In the genomic region with DNA sequence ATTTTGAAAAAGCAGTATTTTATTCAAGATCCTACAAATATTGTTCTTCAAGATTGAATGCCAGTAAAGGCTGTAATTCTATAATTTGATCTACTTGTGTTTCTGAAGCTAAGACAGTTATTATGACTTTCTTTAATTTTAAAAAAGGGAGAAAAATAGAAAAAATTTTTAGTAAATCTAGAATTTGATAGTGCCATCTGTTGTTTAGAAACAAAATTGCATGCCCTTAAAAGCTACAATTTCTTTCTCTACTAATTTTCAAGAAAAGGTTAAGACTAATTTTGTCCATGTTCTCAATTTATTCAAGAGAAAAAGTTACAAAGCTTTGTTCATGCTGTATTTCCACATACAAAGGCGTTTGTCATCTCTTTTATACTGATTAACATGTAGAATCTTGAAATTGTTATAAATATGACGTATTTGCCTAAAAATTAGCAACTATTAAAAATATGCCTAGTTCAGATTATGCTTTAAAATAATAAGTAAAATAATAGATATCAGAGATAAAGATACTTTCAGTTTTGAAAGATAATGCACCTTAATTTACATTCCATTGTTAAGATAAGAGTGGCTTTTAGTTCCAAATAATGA, we compare ENCODE assay signal across 10 cellular contexts. TPM values are rescaled to one million over a fixed set of nuclear protein-coding genes. Genes with fewer than 3 reads are reported as not detected.
DNase-seq lines count a peak whose midpoint lies in the region; ATAC-seq and TF ChIP-seq lines count a peak whose summit lies in the region.
"Had no signal": no experiment of that assay in that cellular context is flagged by ENCODE, and none has a peak within 500 bp of the region (broad histone marks: within the 10 kb centered on the region; RNA-seq: fewer than 3 reads in every experiment).

No MANE protein-coding gene starts in this region.

- DNase-seq in GM06990 (ENCODE audit: extremely low read depth, insufficient read length) (no peak), epithelial cell of esophagus (ENCODE audit: low read depth) (peak; percentile 11), renal cortical epithelial cell (ENCODE audit: low read depth) (peak; percentile 11), NCI-H2029 treated with DMSO at 0.1 percent for 48 hours (lab: John Stamatoyannopoulos, UW) (no peak), HPDE6-E6E7 (ENCODE audit: extremely low spot score) (no peak)
- no peak for DNase-seq in activated CD8-positive, alpha-beta memory T cell treated with anti-CD3 and anti-CD28 coated beads, Interleukin-2, amount 10 ng/mL, durations not matched to agents 7 days and 5 days
- DNase-seq: activated CD4-positive, alpha-beta T cell treated with anti-CD3 and anti-CD28 coated beads, Interleukin-2, amount 10 ng/mL, durations not matched to agents 24 days and 14 days; cerebellar nuclear complex; left lung had no signal

- peaks cover 11% of the 10 kb centered on the region for H3K27me3 Mint-ChIP-seq in activated CD8-positive, alpha-beta memory T cell treated with anti-CD3 and anti-CD28 coated beads, Interleukin-2, amount 10 ng/mL, durations not matched to agents 7 days and 5 days

- H3K4me1 Mint-ChIP-seq in activated CD8-positive, alpha-beta memory T cell treated with anti-CD3 and anti-CD28 coated beads, Interleukin-2, amount 10 ng/mL, durations not matched to agents 7 days and 5 days, result no peaks in the 10 kb centered on the region
- H3K4me1 Mint-ChIP-seq: activated CD4-positive, alpha-beta T cell treated with anti-CD3 and anti-CD28 coated beads, Interleukin-2, amount 10 ng/mL, durations not matched to agents 24 days and 14 days had no signal

- H3K4me1 ChIP-seq in OCI-LY3 (ENCODE audit: low read length), result no peaks in the 10 kb centered on the region
- H3K4me1 ChIP-seq: left lung had no signal

- no peak overlapping the region for H3K9ac ChIP-seq in OCI-LY3 (ENCODE audit: low read length)

- H3K9me3 ChIP-seq in OCI-LY3 (ENCODE audit: insufficient read depth, low read length), result no peaks in the 10 kb centered on the region
- H3K9me3 ChIP-seq: left lung had no signal

- peak; percentile 34 for TF ChIP-seq CTCF in GM06990 (IDR thresholded peaks at IDR 0.05; ENCODE audit: insufficient read depth, low read length, poor library complexity, severe bottlenecking)
- peak; percentile 62 for TF ChIP-seq CTCF in OCI-LY3 (IDR thresholded peaks at IDR 0.05; ENCODE audit: low read depth, low read length)
- TF ChIP-seq CTCF in epithelial cell of esophagus (IDR thresholded peaks at IDR 0.05; ENCODE audit: insufficient read depth, low read depth, low read length, missing control alignments), result peak; percentile 41

- H4K20me1 ChIP-seq in OCI-LY3 (ENCODE audit: insufficient read depth, low read length), result no peaks in the 10 kb centered on the region

- H2AFZ ChIP-seq in OCI-LY3 (ENCODE audit: low read depth, low read length), result no peak overlapping the region

- CTCF ChIA-PET in activated CD8-positive, alpha-beta memory T cell treated with anti-CD3 and anti-CD28 coated beads, Interleukin-2, amount 10 ng/mL, durations not matched to agents 7 days and 5 days (lab: Charles Lee), result no interaction called here

- no peak overlapping the region for H3K27ac Mint-ChIP-seq in activated CD8-positive, alpha-beta memory T cell treated with anti-CD3 and anti-CD28 coated beads, Interleukin-2, amount 10 ng/mL, durations not matched to agents 7 days and 5 days
- H3K27ac Mint-ChIP-seq: activated CD4-positive, alpha-beta T cell treated with anti-CD3 and anti-CD28 coated beads, Interleukin-2, amount 10 ng/mL, durations not matched to agents 24 days and 14 days had no signal

- H3K36me3 ChIP-seq in GM06990 (ENCODE audit: control insufficient read depth, insufficient read depth, low read length) (no peaks in the 10 kb centered on the region), OCI-LY3 (replicated peaks; ENCODE audit: low read depth, low read length) (no peaks in the 10 kb centered on the region)
- H3K36me3 ChIP-seq: left lung had no signal

- no peak overlapping the region for H3K27ac ChIP-seq in OCI-LY3 (ENCODE audit: low read length)
- H3K27ac ChIP-seq: left lung had no signal

- H3K9me3 Mint-ChIP-seq in activated CD8-positive, alpha-beta memory T cell treated with anti-CD3 and anti-CD28 coated beads, Interleukin-2, amount 10 ng/mL, durations not matched to agents 7 days and 5 days (ENCODE audit: low read depth), result no peaks in the 10 kb centered on the region
- H3K9me3 Mint-ChIP-seq: activated CD4-positive, alpha-beta T cell treated with anti-CD3 and anti-CD28 coated beads, Interleukin-2, amount 10 ng/mL, durations not matched to agents 24 days and 14 days had no signal

- H3K4me3 ChIP-seq in GM06990 (replicated peaks; ENCODE audit: low read depth, low read length) (no peak overlapping the region), OCI-LY3 (ENCODE audit: low read length) (no peak overlapping the region), epithelial cell of esophagus (ENCODE audit: low read length) (no peak overlapping the region)
- H3K4me3 ChIP-seq: left lung had no signal

- no peak for ATAC-seq in activated CD8-positive, alpha-beta memory T cell treated with anti-CD3 and anti-CD28 coated beads, Interleukin-2, amount 10 ng/mL, durations not matched to agents 7 days and 5 days
- ATAC-seq: left lung had no signal

- no peak overlapping the region for H3K4me3 Mint-ChIP-seq in activated CD8-positive, alpha-beta memory T cell treated with anti-CD3 and anti-CD28 coated beads, Interleukin-2, amount 10 ng/mL, durations not matched to agents 7 days and 5 days
- H3K4me3 Mint-ChIP-seq: activated CD4-positive, alpha-beta T cell treated with anti-CD3 and anti-CD28 coated beads, Interleukin-2, amount 10 ng/mL, durations not matched to agents 24 days and 14 days had no signal

- no peaks in the 10 kb centered on the region for H3K27me3 ChIP-seq in GM06990 (replicated peaks; ENCODE audit: control insufficient read depth, insufficient read depth, low read length)
- H3K27me3 ChIP-seq in OCI-LY3 (ENCODE audit: low read depth, low read length), result no peaks in the 10 kb centered on the region
- H3K27me3 ChIP-seq: left lung had no signal

- H3K79me2 ChIP-seq in OCI-LY3 (ENCODE audit: low read length), result no peaks in the 10 kb centered on the region

- no peak overlapping the region for H3K4me2 ChIP-seq in OCI-LY3 (ENCODE audit: low read length)

- no peaks in the 10 kb centered on the region for H3K36me3 Mint-ChIP-seq in activated CD8-positive, alpha-beta memory T cell treated with anti-CD3 and anti-CD28 coated beads, Interleukin-2, amount 10 ng/mL, durations not matched to agents 7 days and 5 days

RNA-seq across cellular contexts. Expression of a gene that starts 25.6 kb away (rescaled TPM):
- total RNA-seq in renal cortical epithelial cell, result 1.6 and 3.0 TPM in 2 replicates
- under 1 TPM; 0.16 to 0.23 TPM for total RNA-seq in activated CD8-positive, alpha-beta memory T cell treated with anti-CD3 and anti-CD28 coated beads, Interleukin-2, amount 10 ng/mL, durations not matched to agents 7 days and 5 days
- total RNA-seq: activated CD4-positive, alpha-beta T cell treated with anti-CD3 and anti-CD28 coated beads, Interleukin-2, amount 10 ng/mL, durations not matched to agents 24 days and 14 days had no signal

RNA-seq across cellular contexts. Expression of a gene that starts 32.1 kb away (rescaled TPM):
- total RNA-seq in renal cortical epithelial cell, result 7.1 and 24.7 TPM in 2 replicates
- total RNA-seq in activated CD8-positive, alpha-beta memory T cell treated with anti-CD3 and anti-CD28 coated beads, Interleukin-2, amount 10 ng/mL, durations not matched to agents 7 days and 5 days, result 1 to 10 TPM; 1.6 to 2.0 TPM

Comparison
In these comparisons a context has a peak if more than half of its experiments do, and no peak if none do; other contexts are left out.
1. DNase-seq: peak in epithelial cell of esophagus (single experiment) and renal cortical epithelial cell (single experiment); none in GM06990 (single experiment), NCI-H2029 treated with DMSO at 0.1 percent for 48 hours (single experiment), activated CD8-positive, alpha-beta memory T cell treated with anti-CD3 and anti-CD28 coated beads, Interleukin-2, amount 10 ng/mL, durations not matched to agents 7 days and 5 days (single experiment) and HPDE6-E6E7 (single experiment).
2. Peak in every context shown above with its lines, with median percentiles within 50 percentile points of each other: CTCF ChIP-seq.